ENCODE assay signal across 11 cellular contexts in the genomic region with DNA sequence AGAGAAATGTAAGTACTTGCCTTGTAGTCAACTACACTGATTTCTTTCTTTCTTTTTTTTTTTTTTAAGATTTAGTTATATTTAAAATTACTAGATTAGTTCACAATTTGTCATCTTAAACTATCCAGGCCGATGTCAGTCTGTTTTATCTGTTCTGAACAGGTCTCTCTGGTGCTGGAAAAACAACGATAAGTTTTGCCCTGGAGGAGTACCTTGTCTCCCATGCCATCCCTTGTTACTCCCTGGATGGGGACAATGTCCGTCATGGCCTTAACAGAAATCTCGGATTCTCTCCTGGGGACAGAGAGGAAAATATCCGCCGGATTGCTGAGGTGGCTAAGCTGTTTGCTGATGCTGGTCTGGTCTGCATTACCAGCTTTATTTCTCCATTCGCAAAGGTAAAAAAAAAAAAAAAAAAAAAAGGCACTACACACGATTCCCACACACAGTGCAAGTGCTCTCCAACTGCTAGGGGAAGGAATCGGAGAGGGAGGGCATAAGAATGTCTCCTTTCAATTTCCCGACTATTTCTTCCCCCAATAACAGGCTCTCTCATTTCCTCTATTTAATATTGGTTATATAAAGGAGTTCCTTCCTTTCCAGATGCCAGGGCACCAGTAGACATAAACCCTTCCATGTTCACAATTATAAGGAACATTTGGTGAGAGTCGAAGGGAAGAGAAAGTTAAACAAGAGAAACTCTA.
"Had no signal": no experiment of that assay in that cellular context is flagged by ENCODE, and none has a peak within 500 bp of the region (broad histone marks: within the 10 kb centered on the region; RNA-seq: fewer than 3 reads in every experiment).

No MANE protein-coding gene starts in this region.

- H3K9me3 Mint-ChIP-seq: activated T-helper 1 cell treated with anti-CD3 and anti-CD28 coated beads, Interleukin-12 subunit alpha, Interleukin-12 subunit beta, Interleukin-2, Interleukin-4 antibody, amounts not matched to agents 30 ng/mL and 10 ng/mL and 1 ng/mL, durations not matched to agents 14 hours and 24 hours and 36 hours; dendritic cell treated with granulocyte-macrophage colony-stimulating factor and Interleukin-4, amounts not matched to agents 40 ng/mL and 50 ng/mL, for 4 days; neural crest cell; stimulated activated effector memory CD8-positive, alpha-beta T cell treated with anti-CD3 and anti-CD28 coated beads, Interleukin-12 subunit alpha, Interleukin-12 subunit beta, amount 100 ng/mL, for 72 hours; T-cell had no signal

- ATAC-seq: stimulated activated effector memory CD8-positive, alpha-beta T cell treated with anti-CD3 and anti-CD28 coated beads, Interleukin-12 subunit alpha, Interleukin-12 subunit beta, amount 100 ng/mL, for 72 hours; T-cell had no signal

- H3K36me3 Mint-ChIP-seq: stimulated activated effector memory CD8-positive, alpha-beta T cell treated with anti-CD3 and anti-CD28 coated beads, Interleukin-12 subunit alpha, Interleukin-12 subunit beta, amount 100 ng/mL, for 72 hours; T-cell had no signal

- DNase-seq: activated CD4-positive, CD25-positive, alpha-beta regulatory T cell treated with anti-CD3 and anti-CD28 coated beads, Interleukin-2, amount 50 U/mL, for 72 hours; activated naive CD4-positive, alpha-beta T cell; hypothalamus; T-cell; T-helper 9 cell had no signal

- H3K4me3 Mint-ChIP-seq: activated T-helper 1 cell treated with anti-CD3 and anti-CD28 coated beads, Interleukin-12 subunit alpha, Interleukin-12 subunit beta, Interleukin-2, Interleukin-4 antibody, amounts not matched to agents 30 ng/mL and 10 ng/mL and 1 ng/mL, durations not matched to agents 14 hours and 24 hours and 36 hours; dendritic cell treated with granulocyte-macrophage colony-stimulating factor and Interleukin-4, amounts not matched to agents 40 ng/mL and 50 ng/mL, for 4 days; neural crest cell; stimulated activated effector memory CD8-positive, alpha-beta T cell treated with anti-CD3 and anti-CD28 coated beads, Interleukin-12 subunit alpha, Interleukin-12 subunit beta, amount 100 ng/mL, for 72 hours; T-cell had no signal

- H3K27me3 ChIP-seq: ascending aorta had no signal

- H3K27ac ChIP-seq: ascending aorta, parathyroid adenoma had no signal

- H3K79me2 ChIP-seq: parathyroid adenoma had no signal

- H3K4me1 Mint-ChIP-seq: neural crest cell; stimulated activated effector memory CD8-positive, alpha-beta T cell treated with anti-CD3 and anti-CD28 coated beads, Interleukin-12 subunit alpha, Interleukin-12 subunit beta, amount 100 ng/mL, for 72 hours had no signal

- H3K4me3 ChIP-seq: ascending aorta had no signal

- H3K27ac Mint-ChIP-seq: activated T-helper 1 cell treated with anti-CD3 and anti-CD28 coated beads, Interleukin-12 subunit alpha, Interleukin-12 subunit beta, Interleukin-2, Interleukin-4 antibody, amounts not matched to agents 30 ng/mL and 10 ng/mL and 1 ng/mL, durations not matched to agents 14 hours and 24 hours and 36 hours; dendritic cell treated with granulocyte-macrophage colony-stimulating factor and Interleukin-4, amounts not matched to agents 40 ng/mL and 50 ng/mL, for 4 days; stimulated activated effector memory CD8-positive, alpha-beta T cell treated with anti-CD3 and anti-CD28 coated beads, Interleukin-12 subunit alpha, Interleukin-12 subunit beta, amount 100 ng/mL, for 72 hours; T-cell had no signal

- H3K4me1 ChIP-seq: ascending aorta, parathyroid adenoma had no signal

- H3K27me3 Mint-ChIP-seq: dendritic cell treated with granulocyte-macrophage colony-stimulating factor and Interleukin-4, amounts not matched to agents 40 ng/mL and 50 ng/mL, for 4 days had no signal

- H3K9me3 ChIP-seq: ascending aorta had no signal

- H3K9ac ChIP-seq: parathyroid adenoma had no signal

- H2AFZ ChIP-seq: parathyroid adenoma had no signal
